In the genomic region with DNA sequence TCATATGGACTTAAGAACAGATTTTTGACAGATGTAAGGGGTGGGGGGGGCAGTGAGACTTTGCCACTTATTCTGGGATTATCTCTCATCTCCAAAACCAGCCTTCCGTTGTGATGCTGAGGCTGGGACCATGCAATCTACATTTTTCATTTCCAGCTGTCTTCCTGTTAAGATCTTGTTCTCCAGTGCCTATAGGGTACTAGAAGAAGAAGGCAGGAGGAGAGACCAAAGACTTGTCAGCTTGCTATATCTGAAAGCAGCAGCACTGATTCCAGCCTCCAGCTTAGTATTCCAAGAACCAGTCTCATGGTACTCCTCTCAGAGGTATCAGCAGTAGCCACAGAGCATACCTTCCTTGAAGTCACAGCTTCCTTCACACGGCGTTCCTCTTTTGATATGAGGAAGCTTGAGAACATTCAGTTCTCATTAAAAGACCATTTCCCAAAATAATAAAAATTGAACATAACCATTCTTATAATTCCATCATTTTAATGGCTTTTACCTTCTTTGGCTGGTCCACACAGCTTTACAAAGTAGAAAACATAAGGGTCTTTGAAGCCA, we compare ENCODE assay signal across 19 cellular contexts. TPM values are rescaled to one million over a fixed set of nuclear protein-coding genes. Genes with fewer than 3 reads are reported as not detected.
DNase-seq lines count a peak whose midpoint lies in the region; ATAC-seq, FAIRE-seq and TF ChIP-seq lines count a peak whose summit lies in the region.
"Had no signal": no experiment of that assay in that cellular context is flagged by ENCODE, and none has a peak within 500 bp of the region (broad histone marks: within the 10 kb centered on the region; RNA-seq: fewer than 3 reads in every experiment).

No MANE protein-coding gene starts in this region.

- H3K4me3 Mint-ChIP-seq in activated CD8-positive, alpha-beta T cell treated with anti-CD3 and anti-CD28 coated beads for 36 hours, result no peak overlapping the region
- H3K4me3 Mint-ChIP-seq in activated CD8-positive, alpha-beta T cell treated with anti-CD3 and anti-CD28 coated beads, Interleukin-2, amount 10 ng/mL, durations not matched to agents 7 days and 5 days, result no peak overlapping the region
- no peak overlapping the region for H3K4me3 Mint-ChIP-seq in activated T-helper 17 cell treated with anti-CD3 and anti-CD28 coated beads, Interleukin-2, amount 50 U/mL, for 72 hours
- H3K4me3 Mint-ChIP-seq: neural progenitor cell, WTC11 had no signal

- ATAC-seq in activated CD8-positive, alpha-beta T cell treated with anti-CD3 and anti-CD28 coated beads for 36 hours, result no peak
- ATAC-seq in activated CD8-positive, alpha-beta T cell treated with anti-CD3 and anti-CD28 coated beads, Interleukin-2, amount 10 ng/mL, durations not matched to agents 7 days and 5 days, result no peak
- ATAC-seq in GM12878, result no peak
- no peak for ATAC-seq in activated T-helper 17 cell treated with anti-CD3 and anti-CD28 coated beads, Interleukin-2, amount 50 U/mL, for 72 hours (replicated peaks)
- ATAC-seq: WTC11 had no signal

- 0 out of 2 replicates have a peak overlapping the region, but pooled peaks have one; percentile 1 for H3K27ac ChIP-seq in GM12878 (ENCODE audit: control insufficient read depth, insufficient read depth)
- H3K27ac ChIP-seq in small intestine (ENCODE audit: low read depth in 1 of 2, low read length in 1 of 2), result no peak overlapping the region
- H3K27ac ChIP-seq: epithelial cell of prostate, neural progenitor cell, PC-9 had no signal

- H3K36me3 ChIP-seq in GM12878 (ENCODE audit: control insufficient read depth in 2 of 2, insufficient read depth in 2 of 2, low read length in 1 of 2) (peaks cover 2 to 5% of the 10 kb centered on the region in 2 experiments; a peak in 2 of 4 replicates), small intestine (ENCODE audit: control insufficient read depth in 2 of 2, insufficient read depth in 2 of 2, low read length in 2 of 2) (no peaks in the 10 kb centered on the region)
- H3K36me3 ChIP-seq: HAP-1, neural progenitor cell had no signal

- peaks cover 46% of the 10 kb centered on the region for H3K4me1 ChIP-seq in GM12878 (ENCODE audit: control insufficient read depth, insufficient read depth, low read length)
- peaks cover 0 to 7% of the 10 kb centered on the region in 2 donors for H3K4me1 ChIP-seq in small intestine (ENCODE audit: control insufficient read depth in 2 of 2, insufficient read depth in 1 of 2, low read depth in 1 of 2, low read length in 1 of 2)
- H3K4me1 ChIP-seq: neural progenitor cell had no signal

- BruUV-seq in GM12878 (replicated peaks; lab: Mats Ljungman, UMichigan), result no TSS peak

- H4K20me1 ChIP-seq in GM12878 (ENCODE audit: control insufficient read depth, insufficient read depth), result no peaks in the 10 kb centered on the region

- peak overlapping the region; percentile 61 for H3K27ac Mint-ChIP-seq in activated CD8-positive, alpha-beta T cell treated with anti-CD3 and anti-CD28 coated beads for 36 hours
- no peak overlapping the region for H3K27ac Mint-ChIP-seq in activated CD8-positive, alpha-beta T cell treated with anti-CD3 and anti-CD28 coated beads, Interleukin-2, amount 10 ng/mL, durations not matched to agents 7 days and 5 days
- no peak overlapping the region for H3K27ac Mint-ChIP-seq in activated T-helper 17 cell treated with anti-CD3 and anti-CD28 coated beads, Interleukin-2, amount 50 U/mL, for 72 hours
- H3K27ac Mint-ChIP-seq: neural progenitor cell had no signal

- RAD21 ChIA-PET in GM12878 (lab: Charles Lee; ENCODE audit: unreplicated experiment), result interaction anchor here (0.7 to 2.1 kb wide), 12 partner anchors 14 to 243 kb away, joined by 3 to 9 read pairs (median 4); partner anchors contain the start of gene XPO1

- H3K9me3 ChIP-seq in GM12878 (replicated peaks; ENCODE audit: control insufficient read depth, insufficient read depth, low read length) (no peaks in the 10 kb centered on the region), small intestine (ENCODE audit: control insufficient read depth, low read depth) (no peaks in the 10 kb centered on the region)
- H3K9me3 ChIP-seq: HAP-1 had no signal

- no peak overlapping the region for H3K9ac ChIP-seq in GM12878 (ENCODE audit: control insufficient read depth, insufficient read depth, low read length)
- H3K9ac ChIP-seq: neural progenitor cell had no signal

- POLR2A ChIA-PET in activated CD8-positive, alpha-beta T cell treated with anti-CD3 and anti-CD28 coated beads for 36 hours (lab: Charles Lee), result interaction anchor here (1.0 to 1.3 kb wide), 2 partner anchors 49 to 117 kb away, joined by 3 to 4 read pairs; no protein-coding TSS in a partner anchor
- POLR2A ChIA-PET in activated CD8-positive, alpha-beta T cell treated with anti-CD3 and anti-CD28 coated beads, Interleukin-2, amount 10 ng/mL, durations not matched to agents 7 days and 5 days (lab: Charles Lee), result no interaction called here
- POLR2A ChIA-PET in GM12878 (lab: Charles Lee), result interaction anchor here (0.5 to 3.4 kb wide), 11 partner anchors 16 to 244 kb away, joined by 3 to 10 read pairs (median 5); partner anchors contain the start of gene XPO1

- no peak for TF ChIP-seq RAD21 in GM12878 (IDR thresholded peaks at IDR 0.05; ENCODE audit: insufficient read depth, low read depth, low read length)

- no peak for TF ChIP-seq CTCF in activated CD8-positive, alpha-beta T cell treated with anti-CD3 and anti-CD28 coated beads for 36 hours (IDR thresholded peaks at IDR 0.05)
- TF ChIP-seq CTCF in GM12878 (IDR thresholded peaks at IDR 0.05 in 2 of 3, conservative IDR thresholded peaks at IDR 0.05 in 1 of 3; ENCODE audit: control insufficient read depth in 2 of 3, extremely low read depth in 1 of 3, insufficient read depth in 1 of 3, low read depth in 3 of 3, low read length in 3 of 3), result no peak

- no peak overlapping the region for H2AFZ ChIP-seq in GM12878 (ENCODE audit: control insufficient read depth, low read depth, low read length)
- H2AFZ ChIP-seq: neural progenitor cell, PC-9 had no signal

- no peak for TF ChIP-seq EP300 in GM12878 (IDR thresholded peaks at IDR 0.05; ENCODE audit: borderline replicate concordance in 1 of 2, control insufficient read depth in 1 of 2, low read depth in 2 of 2, low read length in 2 of 2)

- SMC1A ChIA-PET in GM12878 (lab: Charles Lee; ENCODE audit: uncharacterized antibody, unreplicated experiment), result interaction anchor here (0.9 to 3.3 kb wide), 16 partner anchors 9 to 114 kb away, joined by 3 to 19 read pairs (median 3); no protein-coding TSS in a partner anchor

- H3K36me3 Mint-ChIP-seq in activated CD8-positive, alpha-beta T cell treated with anti-CD3 and anti-CD28 coated beads for 36 hours (ENCODE audit: low read depth), result peaks cover 5% of the 10 kb centered on the region
- H3K36me3 Mint-ChIP-seq in activated CD8-positive, alpha-beta T cell treated with anti-CD3 and anti-CD28 coated beads, Interleukin-2, amount 10 ng/mL, durations not matched to agents 7 days and 5 days (ENCODE audit: low read depth), result peaks cover 3% of the 10 kb centered on the region
- H3K36me3 Mint-ChIP-seq in activated T-helper 17 cell treated with anti-CD3 and anti-CD28 coated beads, Interleukin-2, amount 50 U/mL, for 72 hours (ENCODE audit: low read depth), result peaks cover 38% of the 10 kb centered on the region

- H3K9me3 Mint-ChIP-seq in activated CD8-positive, alpha-beta T cell treated with anti-CD3 and anti-CD28 coated beads for 36 hours, result no peaks in the 10 kb centered on the region
- no peaks in the 10 kb centered on the region for H3K9me3 Mint-ChIP-seq in activated CD8-positive, alpha-beta T cell treated with anti-CD3 and anti-CD28 coated beads, Interleukin-2, amount 10 ng/mL, durations not matched to agents 7 days and 5 days (ENCODE audit: insufficient read depth)
- no peaks in the 10 kb centered on the region for H3K9me3 Mint-ChIP-seq in activated T-helper 17 cell treated with anti-CD3 and anti-CD28 coated beads, Interleukin-2, amount 50 U/mL, for 72 hours
- H3K9me3 Mint-ChIP-seq: WTC11 had no signal

- peaks cover 58% of the 10 kb centered on the region for H3K4me1 Mint-ChIP-seq in activated CD8-positive, alpha-beta T cell treated with anti-CD3 and anti-CD28 coated beads for 36 hours (ENCODE audit: low read depth)
- peaks cover 50% of the 10 kb centered on the region for H3K4me1 Mint-ChIP-seq in activated CD8-positive, alpha-beta T cell treated with anti-CD3 and anti-CD28 coated beads, Interleukin-2, amount 10 ng/mL, durations not matched to agents 7 days and 5 days (ENCODE audit: low read depth)
- peaks cover 32% of the 10 kb centered on the region for H3K4me1 Mint-ChIP-seq in activated T-helper 17 cell treated with anti-CD3 and anti-CD28 coated beads, Interleukin-2, amount 50 U/mL, for 72 hours
- H3K4me1 Mint-ChIP-seq: neural progenitor cell had no signal

- no peak for DNase-seq in activated CD8-positive, alpha-beta T cell treated with anti-CD3 and anti-CD28 coated beads for 36 hours
- DNase-seq in activated CD8-positive, alpha-beta T cell treated with anti-CD3 and anti-CD28 coated beads, Interleukin-2, amount 10 ng/mL, durations not matched to agents 7 days and 5 days, result no peak
- DNase-seq in Kasumi-1 (lab: John Stamatoyannopoulos, UW) (peak; percentile 42 to 48), GM12878 (ENCODE audit: low read depth, low spot score) (no peak), pons (ENCODE audit: low spot score) (peak; percentile 15), small intestine (no peak), H4 (ENCODE audit: low spot score) (no peak)
- DNase-seq: activated naive CD4-positive, alpha-beta T cell; Calu3; NCI-H1694 treated with DMSO at 0.1 percent for 48 hours; NCI-H446 treated with DMSO at 0.1 percent for 48 hours; PC-9; retina had no signal

- peaks cover 75% of the 10 kb centered on the region for H3K79me2 ChIP-seq in GM12878 (ENCODE audit: control insufficient read depth, insufficient read depth, low read length)

- intact Hi-C loops in activated CD8-positive, alpha-beta T cell treated with anti-CD3 and anti-CD28 coated beads for 36 hours (cut with micrococcal nuclease), result no loop called here
- intact Hi-C loops in GM12878 (cut with micrococcal nuclease; ENCODE audit: unreplicated experiment), result no loop called here

- H3K4me3 ChIP-seq in GM12878 (no peak overlapping the region), small intestine (ENCODE audit: low read depth in 1 of 2, low read length in 2 of 2) (no peak overlapping the region)
- H3K4me3 ChIP-seq: HAP-1, lung, neural progenitor cell, PC-9 had no signal

- FAIRE-seq in GM12878 (lab: Jason Lieb, UNC), result no peak
- FAIRE-seq in small intestine (lab: Jason Lieb, UNC), result no peak

- in situ Hi-C loops in GM12878 (cut with MboI), result no loop called here

- H3K27me3 Mint-ChIP-seq in activated CD8-positive, alpha-beta T cell treated with anti-CD3 and anti-CD28 coated beads for 36 hours, result no peaks in the 10 kb centered on the region
- H3K27me3 Mint-ChIP-seq in activated CD8-positive, alpha-beta T cell treated with anti-CD3 and anti-CD28 coated beads, Interleukin-2, amount 10 ng/mL, durations not matched to agents 7 days and 5 days (ENCODE audit: low read depth), result no peaks in the 10 kb centered on the region
- no peaks in the 10 kb centered on the region for H3K27me3 Mint-ChIP-seq in activated T-helper 17 cell treated with anti-CD3 and anti-CD28 coated beads, Interleukin-2, amount 50 U/mL, for 72 hours

- CTCF ChIA-PET in activated CD8-positive, alpha-beta T cell treated with anti-CD3 and anti-CD28 coated beads for 36 hours (lab: Charles Lee), result interaction anchor here (0.8 to 1.8 kb wide), 3 partner anchors 8 to 29 kb away, joined by 3 to 4 read pairs (median 3); no protein-coding TSS in a partner anchor
- CTCF ChIA-PET in activated CD8-positive, alpha-beta T cell treated with anti-CD3 and anti-CD28 coated beads, Interleukin-2, amount 10 ng/mL, durations not matched to agents 7 days and 5 days (lab: Charles Lee), result interaction anchor here (2.7 kb wide), 1 partner anchor 12 kb away, joined by 11 read pairs; no protein-coding TSS in a partner anchor
- CTCF ChIA-PET in GM12878 (lab: Yijun Ruan, JAX), result interaction anchor here (1.0 to 1.9 kb wide), 6 partner anchors 11 to 114 kb away, joined by 3 to 9 read pairs (median 3); no protein-coding TSS in a partner anchor

- TF ChIP-seq POLR2A in GM12878 (IDR thresholded peaks at IDR 0.05; ENCODE audit: low read depth, low read length), result no peak

- 30% methylated on average over 3 of the region's 3 CpGs for WGBS in GM12878 (ENCODE audit: insufficient coverage, insufficient replicate concordance, low lambda C conversion rate, missing lambda C conversion rate)
- WGBS in small intestine, 3 donors, result 71 to 90% (median 88%) methylated on average over 3 of the region's 3 CpGs

- H3K27me3 ChIP-seq in GM12878 (replicated peaks in 1 of 2; ENCODE audit: control insufficient read depth in 2 of 2, insufficient read depth in 2 of 2, low read length in 1 of 2) (no peaks in the 10 kb centered on the region), small intestine (ENCODE audit: control insufficient read depth in 2 of 2, insufficient read depth in 2 of 2, low read length in 2 of 2) (no peaks in the 10 kb centered on the region)
- H3K27me3 ChIP-seq: neural progenitor cell had no signal

- H3K4me2 ChIP-seq in GM12878 (ENCODE audit: control insufficient read depth, insufficient read depth), result no peak overlapping the region
- H3K4me2 ChIP-seq: neural progenitor cell, PC-9 had no signal

RNA-seq across cellular contexts. Expression of gene USP34, which starts 49.8 kb away (rescaled TPM):
- 10 to 100 TPM; 69.0 to 71.3 TPM for total RNA-seq in activated CD8-positive, alpha-beta T cell treated with anti-CD3 and anti-CD28 coated beads for 36 hours
- total RNA-seq in activated CD8-positive, alpha-beta T cell treated with anti-CD3 and anti-CD28 coated beads, Interleukin-2, amount 10 ng/mL, durations not matched to agents 7 days and 5 days, result 10 to 100 TPM; 80.4 to 84.7 TPM
- 756 and 775 TPM in 2 replicates for total RNA-seq in GM12878 (2013; cell fraction: nucleolus; rRNA removed)
- total RNA-seq in GM12878 (2014; rRNA removed), result 81.6 and 89.0 TPM in 2 replicates
- 81.4 and 96.3 TPM in 2 replicates for total RNA-seq in GM12878 (2014; rRNA removed; fragmentation: Illumina TruSeq; extraction: Trizol)
- total RNA-seq in GM12878 (2021), result 71.0 and 78.8 TPM in 2 replicates
- 59.4 TPM for polyA plus RNA-seq in GM12878 (2011; ENCODE audit: low read depth)
- 83.7 and 114 TPM in 2 replicates for polyA plus RNA-seq in GM12878 (2011; rRNA removed)
- 34.3 and 50.2 TPM in 2 replicates for polyA plus RNA-seq in GM12878 (2011; cell fraction: cytosol; rRNA removed)
- polyA plus RNA-seq in GM12878 (2011; cell fraction: nucleus; rRNA removed), result 129 and 138 TPM in 2 replicates
- 52.3 and 70.2 TPM in 2 replicates for polyA plus RNA-seq in GM12878 (2012)
- 106 and 137 TPM in 2 replicates for polyA plus RNA-seq in GM12878 (2014; fragmentation: Illumina TruSeq; extraction: Trizol)
- 10 to 100 TPM; 26.2 to 30.6 TPM for polyA plus RNA-seq in GM12878 (2014; fragmentation: Nextera tagmentation; extraction: Ambion mirVana)
- 40.9 and 45.4 TPM in 2 replicates for polyA plus RNA-seq in GM12878 (2014; rRNA removed)
- 10 to 100 TPM; 27.1 to 33.9 TPM for polyA plus RNA-seq in GM12878 (2016; fragmentation: Nextera tagmentation; extraction: Ambion mirVana)
- 177 and 275 TPM in 2 replicates for polyA minus RNA-seq in GM12878 (2011; rRNA and poly(A)+ RNA removed)
- 60.3 and 62.2 TPM in 2 replicates for polyA minus RNA-seq in GM12878 (2011; cell fraction: cytosol; rRNA and poly(A)+ RNA removed)
- 135 and 222 TPM in 2 replicates for polyA minus RNA-seq in GM12878 (2011; cell fraction: nucleus; rRNA and poly(A)+ RNA removed)
- polyA plus RNA-seq in small intestine, result 10 to 100 TPM; 35.0 to 48.1 (median 40.5) TPM
- total RNA-seq in H4 (2014; rRNA removed; shearing (Covaris generic)), result 33.1 and 46.9 TPM in 2 replicates
- total RNA-seq in activated T-helper 17 cell treated with anti-CD3 and anti-CD28 coated beads, Interleukin-2, amount 50 U/mL, for 72 hours, result 100 to 1,000 TPM in 1 of 2 donors, 10 to 100 TPM in 1; 98.5 to 121 TPM

Comparison
In these comparisons a context has a peak if more than half of its experiments do, and no peak if none do; other contexts are left out.
1. DNase-seq: peak in Kasumi-1 (2 of 2) and pons (single experiment); none in activated CD8-positive, alpha-beta T cell treated with anti-CD3 and anti-CD28 coated beads for 36 hours (single experiment), activated CD8-positive, alpha-beta T cell treated with anti-CD3 and anti-CD28 coated beads, Interleukin-2, amount 10 ng/mL, durations not matched to agents 7 days and 5 days (single experiment), GM12878 (single experiment), small intestine (single experiment) and H4 (single experiment).